Comparison of ENCODE assay signal across 2 cellular contexts in genomic region chr1:204410764-204411450, GRCh38.
A peak's percentile ranks its signal among the peaks of the same experiment; 100 is the strongest.
TF ChIP-seq lines count a peak whose summit lies in the region.

No MANE protein-coding gene starts in this region.

TF ChIP-seq in IMR-90, 13 proteins besides CTCF, POLR2A, EP300 and RAD21:
- TF ChIP-seq SMC3 (IDR thresholded peaks at IDR 0.05; ENCODE audit: low read depth, low read length) (no peak), USF2 (IDR thresholded peaks at IDR 0.05; ENCODE audit: low read depth, low read length) (no peak), MXI1 (IDR thresholded peaks at IDR 0.05; ENCODE audit: borderline replicate concordance, low read depth, low read length) (no peak), CHD1 (IDR thresholded peaks at IDR 0.05; ENCODE audit: low read depth, low read length) (no peak; the same call in 1 of the 2 replicates), BHLHE40 (IDR thresholded peaks at IDR 0.05; ENCODE audit: low read depth, low read length) (no peak), MAZ (IDR thresholded peaks at IDR 0.05; ENCODE audit: borderline replicate concordance, low read depth, low read length) (peak; percentile 33; the same call in 1 of the 2 replicates)

TF ChIP-seq in endothelial cell of umbilical vein, 7 proteins besides CTCF, POLR2A, EP300 and RAD21:
- no peak for TF ChIP-seq EZH2 (IDR thresholded peaks at IDR 0.05; ENCODE audit: borderline replicate concordance, low read depth, low read length, severe bottlenecking)
- TF ChIP-seq MYC (IDR thresholded peaks at IDR 0.05; ENCODE audit: low read depth, low read length), result no peak
- TF ChIP-seq FOS (IDR thresholded peaks at IDR 0.05; ENCODE audit: borderline replicate concordance, insufficient read depth, low read length), result no peak
- no peak for TF ChIP-seq MAX (IDR thresholded peaks at IDR 0.05; ENCODE audit: insufficient read depth, insufficient read length)
- no peak for TF ChIP-seq POLR2AphosphoS5 (IDR thresholded peaks at IDR 0.05; ENCODE audit: insufficient read depth, low read depth, low read length)
- no peak for TF ChIP-seq GATA2 (IDR thresholded peaks at IDR 0.05; ENCODE audit: insufficient read depth, insufficient read length, low read depth, low read length)
- no peak for TF ChIP-seq JUN (IDR thresholded peaks at IDR 0.05; ENCODE audit: borderline replicate concordance, insufficient read depth, insufficient read length, low read depth)
TF ChIP-seq in endothelial cell of umbilical vein: peak in this region for 0.
